19 cellular contexts compared by ENCODE assay signal in genomic region chr13:109974354-109974753, GRCh38.
"Had no signal": no experiment of that assay in that cellular context is flagged by ENCODE, and none has a peak within 500 bp of the region (broad histone marks: within the 10 kb centered on the region; RNA-seq: fewer than 3 reads in every experiment).

No MANE protein-coding gene starts in this region.

- H3K9me3 Mint-ChIP-seq: activated T-helper 2 cell treated with anti-CD3 and anti-CD28 coated beads, Interferon-gamma antibody, Interleukin-2, Interleukin-4, amounts not matched to agents 10 μg/mL and 5 μg/mL and 100 μg/mL, durations not matched to agents 14 hours and 24 hours and 36 hours; T-helper 1 cell treated with Interleukin-12 subunit alpha and Interleukin-12 subunit beta and Interleukin-4 antibody, amounts not matched to agents 30 μg/mL and 1 μg/mL, for 36 hours had no signal

- H3K4me3 ChIP-seq: gastrocnemius medialis, neural progenitor cell, skin epidermis, vagina had no signal

- H3K36me3 Mint-ChIP-seq: activated naive CD8-positive, alpha-beta T cell treated with anti-CD3 and anti-CD28 coated beads, Interleukin-2, amount 10 ng/mL, durations not matched to agents 7 days and 5 days; brain had no signal

- H3K36me3 ChIP-seq: gastrocnemius medialis, neural progenitor cell, vagina had no signal

- H3K27me3 ChIP-seq: gastrocnemius medialis, neural progenitor cell, vagina had no signal

- H2AFZ ChIP-seq: neural progenitor cell had no signal

- H3K9ac ChIP-seq: neural progenitor cell had no signal

- H3K27ac ChIP-seq: gastrocnemius medialis, neural progenitor cell, skin epidermis, vagina had no signal

- H3K4me3 Mint-ChIP-seq: activated CD4-positive, alpha-beta T cell treated with anti-CD3 and anti-CD28 coated beads, Interleukin-2, amount 10 ng/mL, durations not matched to agents 24 days and 14 days; activated CD8-positive, alpha-beta T cell treated with anti-CD3 and anti-CD28 coated beads for 36 hours; activated naive CD8-positive, alpha-beta T cell treated with anti-CD3 and anti-CD28 coated beads, Interleukin-2, amount 10 ng/mL, durations not matched to agents 7 days and 5 days; brain; central memory CD8-positive, alpha-beta T cell; memory B cell; naive thymus-derived CD4-positive, alpha-beta T cell; neural progenitor cell; stimulated activated naive CD8-positive, alpha-beta T cell treated with anti-CD3 and anti-CD28 coated beads, Interleukin-15, amount 100 ng/mL, for 72 hours; T-helper 1 cell treated with Interleukin-12 subunit alpha and Interleukin-12 subunit beta and Interleukin-4 antibody, amounts not matched to agents 30 μg/mL and 1 μg/mL, for 36 hours had no signal

- H3K9me3 ChIP-seq: gastrocnemius medialis, vagina had no signal

- H3K4me2 ChIP-seq: neural progenitor cell had no signal

- H3K27me3 Mint-ChIP-seq: activated CD4-positive, alpha-beta T cell treated with anti-CD3 and anti-CD28 coated beads, Interleukin-2, amount 10 ng/mL, durations not matched to agents 24 days and 14 days; activated naive CD8-positive, alpha-beta T cell treated with anti-CD3 and anti-CD28 coated beads, Interleukin-2, amount 10 ng/mL, durations not matched to agents 7 days and 5 days; brain; central memory CD8-positive, alpha-beta T cell had no signal

- H3K27ac Mint-ChIP-seq: activated CD4-positive, alpha-beta T cell treated with anti-CD3 and anti-CD28 coated beads, Interleukin-2, amount 10 ng/mL, durations not matched to agents 24 days and 14 days; activated CD8-positive, alpha-beta T cell treated with anti-CD3 and anti-CD28 coated beads for 36 hours; activated naive CD8-positive, alpha-beta T cell treated with anti-CD3 and anti-CD28 coated beads, Interleukin-2, amount 10 ng/mL, durations not matched to agents 7 days and 5 days; activated T-helper 2 cell treated with anti-CD3 and anti-CD28 coated beads, Interferon-gamma antibody, Interleukin-2, Interleukin-4, amounts not matched to agents 10 μg/mL and 5 μg/mL and 100 μg/mL, durations not matched to agents 14 hours and 24 hours and 36 hours; brain; memory B cell; naive thymus-derived CD4-positive, alpha-beta T cell; neural progenitor cell; progenitor cell of endocrine pancreas; stimulated activated naive CD8-positive, alpha-beta T cell treated with anti-CD3 and anti-CD28 coated beads, Interleukin-15, amount 100 ng/mL, for 72 hours; T-helper 1 cell treated with Interleukin-12 subunit alpha and Interleukin-12 subunit beta and Interleukin-4 antibody, amounts not matched to agents 30 μg/mL and 1 μg/mL, for 36 hours had no signal

- H3K4me1 Mint-ChIP-seq: activated CD4-positive, alpha-beta T cell treated with anti-CD3 and anti-CD28 coated beads, Interleukin-2, amount 10 ng/mL, durations not matched to agents 24 days and 14 days; activated naive CD8-positive, alpha-beta T cell treated with anti-CD3 and anti-CD28 coated beads, Interleukin-2, amount 10 ng/mL, durations not matched to agents 7 days and 5 days; central memory CD8-positive, alpha-beta T cell; memory B cell; stimulated activated naive CD8-positive, alpha-beta T cell treated with anti-CD3 and anti-CD28 coated beads, Interleukin-15, amount 100 ng/mL, for 72 hours had no signal

- DNase-seq: activated CD4-positive, alpha-beta T cell treated with anti-CD3 and anti-CD28 coated beads, Interleukin-2, amount 10 ng/mL, durations not matched to agents 24 days and 14 days; activated CD8-positive, alpha-beta T cell treated with anti-CD3 and anti-CD28 coated beads for 36 hours; activated naive CD4-positive, alpha-beta T cell treated with Interleukin-2 at 50 U/mL for 16 hours; activated naive CD8-positive, alpha-beta T cell treated with anti-CD3 and anti-CD28 coated beads, Interleukin-2, amount 10 ng/mL, durations not matched to agents 7 days and 5 days; activated T-cell treated with anti-CD3 and anti-CD28 coated beads, Interleukin-2, amount 50 U/mL, for 1 hour; cortex of kidney; gastrocnemius medialis; naive thymus-derived CD4-positive, alpha-beta T cell; stimulated activated naive CD8-positive, alpha-beta T cell treated with anti-CD3 and anti-CD28 coated beads, Interleukin-15, amount 100 ng/mL, for 72 hours; trophoblast cell had no signal

- H3K4me1 ChIP-seq: gastrocnemius medialis, neural progenitor cell, vagina had no signal
